Comparison of ENCODE assay signal across 2 cellular contexts in the genomic region with DNA sequence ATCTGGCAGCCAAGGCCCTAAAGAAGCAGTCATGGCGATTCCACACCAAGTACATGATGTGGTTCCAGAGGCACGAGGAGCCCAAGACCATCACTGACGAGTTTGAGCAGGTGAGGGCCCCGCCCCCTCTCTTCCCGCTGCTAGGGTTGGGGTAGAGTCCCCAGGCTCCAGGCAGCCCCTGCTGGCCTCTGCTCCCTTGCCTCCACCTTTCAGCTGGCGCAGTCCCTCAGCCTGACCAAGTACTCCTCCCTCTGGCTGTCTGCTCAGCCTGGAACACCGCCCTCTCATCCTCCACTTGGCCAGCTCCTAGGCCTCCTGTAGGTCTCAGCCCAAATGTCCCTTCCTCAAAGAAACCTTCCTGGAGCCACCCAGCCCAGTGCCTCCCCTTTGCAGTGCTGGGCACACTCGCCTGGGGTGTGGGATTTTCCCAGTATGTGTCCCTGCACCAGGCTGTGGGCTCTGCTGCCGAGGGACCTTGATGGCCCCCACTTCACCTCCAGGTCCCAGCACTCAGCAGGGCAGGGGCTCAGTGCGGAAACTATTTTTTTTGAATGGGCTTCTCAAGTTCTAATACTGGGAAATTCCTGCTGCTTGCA.
TF ChIP-seq lines count a peak whose summit lies in the region.

No MANE protein-coding gene starts in this region.

TF ChIP-seq in HCT116, 20 proteins besides CTCF, POLR2A, EP300 and RAD21:
- TF ChIP-seq EGR1 (IDR thresholded peaks at IDR 0.05; ENCODE audit: low read depth) (no peak), CEBPB (IDR thresholded peaks at IDR 0.05; ENCODE audit: low read depth) (no peak), ZNF274 (IDR thresholded peaks at IDR 0.05; ENCODE audit: low read depth, low read length) (no peak), SIN3A (IDR thresholded peaks at IDR 0.05; ENCODE audit: low read depth) (no peak), POLR2AphosphoS5 (IDR thresholded peaks at IDR 0.05; ENCODE audit: low read depth, low read length) (no peak), EZH2phosphoT487 (IDR thresholded peaks at IDR 0.05; ENCODE audit: borderline replicate concordance) (no peak), SRF (IDR thresholded peaks at IDR 0.05; ENCODE audit: low read depth) (no peak), JUND (IDR thresholded peaks at IDR 0.05) (no peak), YY1 (IDR thresholded peaks at IDR 0.05; ENCODE audit: extremely low read depth, insufficient replicate concordance, low read depth, low read length) (no peak), ZFX (IDR thresholded peaks at IDR 0.05) (no peak)
- TF ChIP-seq, protein P1, sequence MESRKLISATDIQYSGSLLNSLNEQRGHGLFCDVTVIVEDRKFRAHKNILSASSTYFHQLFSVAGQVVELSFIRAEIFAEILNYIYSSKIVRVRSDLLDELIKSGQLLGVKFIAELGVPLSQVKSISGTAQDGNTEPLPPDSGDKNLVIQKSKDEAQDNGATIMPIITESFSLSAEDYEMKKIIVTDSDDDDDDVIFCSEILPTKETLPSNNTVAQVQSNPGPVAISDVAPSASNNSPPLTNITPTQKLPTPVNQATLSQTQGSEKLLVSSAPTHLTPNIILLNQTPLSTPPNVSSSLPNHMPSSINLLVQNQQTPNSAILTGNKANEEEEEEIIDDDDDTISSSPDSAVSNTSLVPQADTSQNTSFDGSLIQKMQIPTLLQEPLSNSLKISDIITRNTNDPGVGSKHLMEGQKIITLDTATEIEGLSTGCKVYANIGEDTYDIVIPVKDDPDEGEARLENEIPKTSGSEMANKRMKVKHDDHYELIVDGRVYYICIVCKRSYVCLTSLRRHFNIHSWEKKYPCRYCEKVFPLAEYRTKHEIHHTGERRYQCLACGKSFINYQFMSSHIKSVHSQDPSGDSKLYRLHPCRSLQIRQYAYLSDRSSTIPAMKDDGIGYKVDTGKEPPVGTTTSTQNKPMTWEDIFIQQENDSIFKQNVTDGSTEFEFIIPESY (IDR thresholded peaks at IDR 0.05; ENCODE audit: extremely low read depth, insufficient replicate concordance, low read length), result no peak
- TF ChIP-seq, protein P2, sequence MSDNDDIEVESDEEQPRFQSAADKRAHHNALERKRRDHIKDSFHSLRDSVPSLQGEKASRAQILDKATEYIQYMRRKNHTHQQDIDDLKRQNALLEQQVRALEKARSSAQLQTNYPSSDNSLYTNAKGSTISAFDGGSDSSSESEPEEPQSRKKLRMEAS (IDR thresholded peaks at IDR 0.05), result no peak

TF ChIP-seq in K562, 482 proteins besides CTCF, POLR2A, EP300 and RAD21:
- no peak for TF ChIP-seq ZNF668 (CRISPR knock-in tag; IDR thresholded peaks at IDR 0.05)
- peak; percentile 51; the same call in 1 of the 2 replicates for TF ChIP-seq RBFOX2 (IDR thresholded peaks at IDR 0.05; ENCODE audit: low read depth, low read length)
- no peak for TF ChIP-seq STAT5A (IDR thresholded peaks at IDR 0.05; ENCODE audit: borderline replicate concordance, low read length)
- no peak for TF ChIP-seq TRIM24 (IDR thresholded peaks at IDR 0.05)
- no peak for TF ChIP-seq GABPB2 (CRISPR knock-in tag; conservative IDR thresholded peaks at IDR 0.05)
- peak; percentile 10; the same call in 1 of the 2 replicates for TF ChIP-seq MYNN (IDR thresholded peaks at IDR 0.05)
- no peak for TF ChIP-seq MYNN (CRISPR knock-in tag; IDR thresholded peaks at IDR 0.05)
- TF ChIP-seq POLR2G (IDR thresholded peaks at IDR 0.05; ENCODE audit: low read depth, low read length), result peak; percentile 60
- TF ChIP-seq ILK (tag; IDR thresholded peaks at IDR 0.05; ENCODE audit: borderline replicate concordance, low read depth), result no peak
- TF ChIP-seq POLR2AphosphoS2 (IDR thresholded peaks at IDR 0.05; ENCODE audit: low read length), result peak; percentile 47; the same call in 1 of the 2 replicates
- no peak for TF ChIP-seq SNRNP70 (optimal IDR thresholded peaks at IDR 0.05; ENCODE audit: low read depth, low read length)
